ENCODE assay signal across 12 cellular contexts in the genomic region with DNA sequence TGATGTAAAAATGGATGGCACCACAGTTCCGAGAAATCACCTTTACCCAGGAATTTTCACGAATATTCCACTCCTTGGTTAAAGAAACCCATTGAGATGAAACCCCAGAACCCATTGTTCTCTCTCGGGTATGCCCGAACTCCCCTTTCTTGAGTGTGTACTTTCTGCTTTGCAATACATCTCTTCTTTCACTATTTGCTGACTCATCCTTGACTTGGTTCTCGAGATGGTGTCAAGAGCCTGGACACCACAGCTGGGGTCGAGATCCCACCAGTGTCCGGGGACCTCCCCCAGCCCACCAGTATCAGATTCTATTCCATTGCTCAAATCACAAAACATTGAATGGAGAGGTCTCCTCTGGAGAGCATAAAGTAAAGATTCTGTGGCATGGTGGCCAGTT. TPM values are rescaled to one million over a fixed set of nuclear protein-coding genes. Genes with fewer than 3 reads are reported as not detected.
DNase-seq lines count a peak whose midpoint lies in the region; ATAC-seq, FAIRE-seq and TF ChIP-seq lines count a peak whose summit lies in the region.
"Not testable (repeated sequence)": the region's sequence is repeated elsewhere in the genome, so short reads cannot be mapped to it uniquely, and the experiment has no call there.
"Had no signal": no experiment of that assay in that cellular context is flagged by ENCODE, and none has a peak within 500 bp of the region (broad histone marks: within the 10 kb centered on the region; RNA-seq: fewer than 3 reads in every experiment).

No MANE protein-coding gene starts in this region.

- H3K4me2 ChIP-seq in OCI-LY7 (ENCODE audit: low read length) = peak overlapping the region; percentile 29; the same call in 1 of the 2 replicates
- H3K4me2 ChIP-seq in K562 (ENCODE audit: insufficient read depth, low read length); neural progenitor cell: not testable (repeated sequence)

- 32% methylated on average over 5 of the region's 7 CpGs for WGBS in K562 (ENCODE audit: insufficient coverage, low coverage, missing lambda C conversion rate)

- TF ChIP-seq EP300 in K562 (IDR thresholded peaks at IDR 0.05; ENCODE audit: low read length) = not testable (repeated sequence)

- intact Hi-C loops in OCI-LY7 (cut with micrococcal nuclease; ENCODE audit: unreplicated experiment); activated CD4-positive, alpha-beta T cell treated with anti-CD3 and anti-CD28 coated beads for 36 hours (cut with DNase I, micrococcal nuclease); activated naive CD4-positive, alpha-beta T cell treated with anti-CD3 and anti-CD28 coated beads for 36 hours (cut with micrococcal nuclease); K562 (cut with micrococcal nuclease): not testable (repeated sequence)

- CTCF ChIA-PET in CD8-positive, alpha-beta memory T cell (lab: Charles Lee); OCI-LY7 (lab: Charles Lee; ENCODE audit: unreplicated experiment); activated CD4-positive, alpha-beta T cell treated with anti-CD3 and anti-CD28 coated beads for 36 hours (lab: Charles Lee); activated naive CD4-positive, alpha-beta T cell treated with anti-CD3 and anti-CD28 coated beads for 36 hours (lab: Charles Lee); K562 (lab: Yijun Ruan, JAX; ENCODE audit: low intra/inter-chr PET ratio): not testable (repeated sequence)

- not testable (repeated sequence) for H3K9me3 Mint-ChIP-seq in CD8-positive, alpha-beta memory T cell; activated CD4-positive, alpha-beta T cell treated with anti-CD3 and anti-CD28 coated beads for 36 hours (ENCODE audit: low read depth); activated naive CD4-positive, alpha-beta T cell treated with anti-CD3 and anti-CD28 coated beads for 36 hours; naive B cell; neural progenitor cell

- H2AFZ ChIP-seq in OCI-LY7 (ENCODE audit: low read length); K562 (ENCODE audit: low read depth, low read length); neural progenitor cell (replicated peaks): not testable (repeated sequence)

- H3K9me1 ChIP-seq in K562 (ENCODE audit: control insufficient read depth, insufficient read depth, low read length) = not testable (repeated sequence)

- H3K9ac ChIP-seq in K562 (ENCODE audit: insufficient read depth in 1 of 2, low read depth in 2 of 2, low read length in 2 of 2); neural progenitor cell: not testable (repeated sequence)

- H3K79me2 ChIP-seq in OCI-LY7 (ENCODE audit: insufficient read depth, low read depth, low read length); K562 (ENCODE audit: control insufficient read depth, insufficient read depth, low read length); neural progenitor cell (ENCODE audit: low read depth): not testable (repeated sequence)

- H3K4me1 ChIP-seq in CD8-positive, alpha-beta memory T cell (ENCODE audit: insufficient read depth, low read length); K562 (replicated peaks in 1 of 2; ENCODE audit: control insufficient read depth in 2 of 2, insufficient read depth in 2 of 2, low read length in 2 of 2); neural progenitor cell: not testable (repeated sequence)
- H3K4me1 ChIP-seq in OCI-LY7 (ENCODE audit: insufficient read depth, low read length, poor library complexity, severe bottlenecking) = peaks cover 18% of the 10 kb centered on the region

- not testable (repeated sequence) for H3K9me3 ChIP-seq in CD8-positive, alpha-beta memory T cell (ENCODE audit: low read length); OCI-LY7 (ENCODE audit: low read length); K562 (replicated peaks; ENCODE audit: control insufficient read depth, insufficient read depth, low read depth, low read length); neural progenitor cell (ENCODE audit: low read depth)

- H3K9me2 ChIP-seq in OCI-LY7 (ENCODE audit: insufficient read depth, low read length) = not testable (repeated sequence)

- not testable (repeated sequence) for H3K27me3 Mint-ChIP-seq in CD8-positive, alpha-beta memory T cell; activated CD4-positive, alpha-beta T cell treated with anti-CD3 and anti-CD28 coated beads for 36 hours; activated naive CD4-positive, alpha-beta T cell treated with anti-CD3 and anti-CD28 coated beads for 36 hours (ENCODE audit: low read depth); naive B cell; neural progenitor cell (ENCODE audit: insufficient read depth, low read depth)

- ATAC-seq in activated CD4-positive, alpha-beta T cell treated with anti-CD3 and anti-CD28 coated beads for 36 hours; K562; naive B cell (ENCODE audit: low read depth in 2 of 2): not testable (repeated sequence)

- TF ChIP-seq CTCF in OCI-LY7 (conservative IDR thresholded peaks at IDR 0.05; ENCODE audit: low read length); K562 (IDR thresholded peaks at IDR 0.05 in 2 of 3, conservative IDR thresholded peaks at IDR 0.05 in 1 of 3; ENCODE audit: insufficient read depth in 2 of 3, low read depth in 1 of 3, low read length in 3 of 3); neural progenitor cell (IDR thresholded peaks at IDR 0.05): not testable (repeated sequence)

- FAIRE-seq in K562 (lab: Jason Lieb, UNC) = not testable (repeated sequence)

- peak overlapping the region in 6 of 8 donors; percentile 71 to 87 (median 84) for H3K27ac Mint-ChIP-seq in CD8-positive, alpha-beta memory T cell
- H3K27ac Mint-ChIP-seq in activated CD4-positive, alpha-beta T cell treated with anti-CD3 and anti-CD28 coated beads for 36 hours = peak overlapping the region; percentile 47
- peak overlapping the region; percentile 65 for H3K27ac Mint-ChIP-seq in activated naive CD4-positive, alpha-beta T cell treated with anti-CD3 and anti-CD28 coated beads for 36 hours
- H3K27ac Mint-ChIP-seq in naive B cell = peak overlapping the region in 4 of 6 donors; percentile 24 to 83 (median 72)
- not testable (repeated sequence) for H3K27ac Mint-ChIP-seq in neural progenitor cell

- H4K20me1 ChIP-seq in OCI-LY7 (ENCODE audit: insufficient read depth, low read length); K562 (replicated peaks; ENCODE audit: control insufficient read depth, insufficient read depth, low read length); neural progenitor cell (ENCODE audit: low read depth): not testable (repeated sequence)

- H3K4me1 Mint-ChIP-seq in CD8-positive, alpha-beta memory T cell; activated CD4-positive, alpha-beta T cell treated with anti-CD3 and anti-CD28 coated beads for 36 hours; naive B cell; neural progenitor cell: not testable (repeated sequence)
- H3K4me1 Mint-ChIP-seq in activated naive CD4-positive, alpha-beta T cell treated with anti-CD3 and anti-CD28 coated beads for 36 hours (ENCODE audit: low read depth) = peaks cover 14% of the 10 kb centered on the region

- DNase-seq in CD8-positive, alpha-beta memory T cell; OCI-LY7 (ENCODE audit: low spot score); activated CD4-positive, alpha-beta T cell treated with anti-CD3 and anti-CD28 coated beads for 36 hours; activated naive CD4-positive, alpha-beta T cell treated with anti-CD3 and anti-CD28 coated beads for 36 hours; naive B cell; neural progenitor cell (ENCODE audit: low spot score): not testable (repeated sequence)
- peak in 1 of 4 experiments; percentile 7 for DNase-seq in K562 (ENCODE audit: extremely low read depth in 1 of 4, low spot score in 3 of 4)

- H3K27me3 ChIP-seq in CD8-positive, alpha-beta memory T cell (ENCODE audit: insufficient read depth, low read length, poor library complexity, severe bottlenecking); K562 (ENCODE audit: control insufficient read depth in 2 of 2, insufficient read depth in 2 of 2, low read length in 2 of 2); neural progenitor cell: not testable (repeated sequence)

- TF ChIP-seq POLR2A in K562 (conservative IDR thresholded peaks at IDR 0.05) = not testable (repeated sequence)

- not testable (repeated sequence) for H3F3A ChIP-seq in neural progenitor cell (ENCODE audit: low read depth)

- H3K36me3 Mint-ChIP-seq in CD8-positive, alpha-beta memory T cell; activated CD4-positive, alpha-beta T cell treated with anti-CD3 and anti-CD28 coated beads for 36 hours (ENCODE audit: low read depth); activated naive CD4-positive, alpha-beta T cell treated with anti-CD3 and anti-CD28 coated beads for 36 hours (ENCODE audit: low read depth); naive B cell; neural progenitor cell: not testable (repeated sequence)

- not testable (repeated sequence) for TF ChIP-seq RAD21 in K562 (CRISPR knock-in tag; conservative IDR thresholded peaks at IDR 0.05 in 1 of 2, IDR thresholded peaks at IDR 0.05 in 1 of 2)

- not testable (repeated sequence) for BruUV-seq in OCI-LY7 (replicated peaks; lab: Mats Ljungman, UMichigan); K562 (replicated peaks; lab: Mats Ljungman, UMichigan)

- in situ Hi-C loops in K562 (cut with MboI) = not testable (repeated sequence)

- not testable (repeated sequence) for H3K36me3 ChIP-seq in CD8-positive, alpha-beta memory T cell (ENCODE audit: insufficient read depth, low read length); OCI-LY7 (ENCODE audit: insufficient read depth, low read length); K562 (ENCODE audit: control insufficient read depth, insufficient read depth, low read length); neural progenitor cell

- POLR2A ChIA-PET in CD8-positive, alpha-beta memory T cell (lab: Charles Lee); OCI-LY7 (lab: Charles Lee); activated CD4-positive, alpha-beta T cell treated with anti-CD3 and anti-CD28 coated beads for 36 hours (lab: Charles Lee); K562 (lab: Yijun Ruan, JAX): not testable (repeated sequence)

- not testable (repeated sequence) for H3K27ac ChIP-seq in CD8-positive, alpha-beta memory T cell (ENCODE audit: low read depth, low read length); OCI-LY7 (ENCODE audit: low read depth, low read length, poor library complexity, severe bottlenecking); K562 (ENCODE audit: extremely low read depth, low read depth, low read length); neural progenitor cell

- H3K4me3 Mint-ChIP-seq in CD8-positive, alpha-beta memory T cell = peak overlapping the region in 1 of 7 donors; percentile 65
- not testable (repeated sequence) for H3K4me3 Mint-ChIP-seq in activated CD4-positive, alpha-beta T cell treated with anti-CD3 and anti-CD28 coated beads for 36 hours
- peak overlapping the region; percentile 45 for H3K4me3 Mint-ChIP-seq in activated naive CD4-positive, alpha-beta T cell treated with anti-CD3 and anti-CD28 coated beads for 36 hours
- H3K4me3 Mint-ChIP-seq in naive B cell = peak overlapping the region in 3 of 8 donors; percentile 43 to 75 (median 61)
- peak overlapping the region; percentile 72 for H3K4me3 Mint-ChIP-seq in neural progenitor cell

- not testable (repeated sequence) for H3K4me3 ChIP-seq in CD8-positive, alpha-beta memory T cell (ENCODE audit: low read length); OCI-LY7 (ENCODE audit: low read depth, low read length, poor library complexity, severe bottlenecking); K562; neural progenitor cell

RNA-seq across cellular contexts. Expression of a gene that starts 30.5 kb away (rescaled TPM):
- total RNA-seq in CD8-positive, alpha-beta memory T cell = not detected
- not detected for polyA plus RNA-seq in CD8-positive, alpha-beta memory T cell
- total RNA-seq in OCI-LY7 (2014; rRNA removed; shearing (Covaris generic)) = not detected in 2 replicates
- total RNA-seq in OCI-LY7 (2022) (not detected in 2 replicates), K562 (2014; rRNA removed) (not detected in 2 replicates), K562 (2014; rRNA removed; fragmentation: Illumina TruSeq; extraction: Trizol) (not detected in 2 replicates), K562 (2015; rRNA removed; fragmentation: Illumina TruSeq; extraction: Trizol) (not detected in 2 replicates), K562 (2021) (not detected in 2 replicates), neural progenitor cell (ENCODE audit: low replicate concordance) (not detected in 2 replicates)
- not detected for total RNA-seq in activated CD4-positive, alpha-beta T cell treated with anti-CD3 and anti-CD28 coated beads for 36 hours
- not detected for total RNA-seq in activated naive CD4-positive, alpha-beta T cell treated with anti-CD3 and anti-CD28 coated beads for 36 hours
- total RNA-seq in K562 (2011; cell fraction: chromatin; rRNA removed; ENCODE audit: low replicate concordance) = not detected in 2 replicates
- not detected in 2 replicates for total RNA-seq in K562 (2011; cell fraction: nucleolus; rRNA removed)
- total RNA-seq in K562 (2011; cell fraction: nucleoplasm; rRNA removed) = not detected in 2 replicates
- polyA plus RNA-seq in K562 (2011; rRNA removed) (not detected in 2 replicates), K562 (2014; fragmentation: Illumina TruSeq; extraction: Trizol) (not detected in 2 replicates), K562 (2014; fragmentation: Nextera tagmentation; extraction: Ambion mirVana) (not detected), K562 (2014; rRNA removed) (not detected in 2 replicates), naive B cell (ENCODE audit: low read depth in 6 of 6) (not detected)
- polyA plus RNA-seq in K562 (2011; cell fraction: cytosol; rRNA removed) = not detected in 2 replicates
- polyA plus RNA-seq in K562 (2011; cell fraction: nucleus; rRNA removed) = not detected in 2 replicates
- polyA plus RNA-seq in K562 (2012) = not detected in 2 replicates
- polyA minus RNA-seq in K562 (2011; rRNA and poly(A)+ RNA removed) = not detected in 2 replicates
- not detected in 2 replicates for polyA minus RNA-seq in K562 (2011; cell fraction: cytosol; rRNA and poly(A)+ RNA removed)
- polyA minus RNA-seq in K562 (2011; cell fraction: nucleus; rRNA and poly(A)+ RNA removed) = not detected in 2 replicates
- total RNA-seq: Daoy, G401, M059J had no signal
- polyA plus RNA-seq: CD14-positive monocyte, SK-N-SH had no signal
